In the genomic region with DNA sequence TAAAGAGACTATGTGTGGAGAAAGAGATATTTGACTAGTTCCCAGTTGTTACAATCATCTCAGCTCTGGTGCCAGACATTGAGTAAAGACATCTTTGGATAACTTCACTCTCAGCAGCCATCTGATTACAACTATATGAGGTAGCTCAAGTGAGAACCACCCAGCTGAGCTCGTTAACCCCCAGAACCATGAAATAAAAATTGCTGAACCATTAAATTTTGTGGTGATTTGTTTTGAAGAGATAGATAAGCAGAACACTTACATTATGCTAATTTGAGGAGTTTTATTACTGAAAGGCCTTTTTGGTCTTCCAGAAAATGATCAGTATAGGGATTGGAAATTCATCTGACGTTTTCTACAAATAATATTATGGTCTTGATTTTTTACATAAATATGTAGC, we compare ENCODE assay signal across 23 cellular contexts.
DNase-seq lines count a peak whose midpoint lies in the region; ATAC-seq, FAIRE-seq and TF ChIP-seq lines count a peak whose summit lies in the region.
"Had no signal": no experiment of that assay in that cellular context is flagged by ENCODE, and none has a peak within 500 bp of the region (broad histone marks: within the 10 kb centered on the region; RNA-seq: fewer than 3 reads in every experiment).

No MANE protein-coding gene starts in this region.

- H3K4me2 ChIP-seq in keratinocyte (ENCODE audit: control insufficient read depth, extremely low read depth, insufficient read depth, low read depth, low read length) (no peak overlapping the region), PC-3 (ENCODE audit: low read length) (no peak overlapping the region)
- H3K4me2 ChIP-seq: BLaER1 had no signal

- no peaks in the 10 kb centered on the region for H3K9me2 ChIP-seq in PC-3 (replicated peaks; ENCODE audit: low read length)

- no peak for ATAC-seq in PC-3
- ATAC-seq: GM12878 had no signal

- intact Hi-C loops in PC-3 (cut with micrococcal nuclease), result no loop called here

- POLR2A ChIA-PET in HEK293 (lab: Yijun Ruan, JAX), result no interaction called here
- POLR2A ChIA-PET in PC-3 (lab: Charles Lee; ENCODE audit: unreplicated experiment), result no interaction called here

- H3K4me3 ChIP-seq in HEK293 (ENCODE audit: low read depth, low read length) (no peak overlapping the region), bronchial epithelial cell (ENCODE audit: low read depth, low read length) (no peak overlapping the region), keratinocyte (ENCODE audit: control insufficient read depth in 2 of 3, extremely low read depth in 1 of 3, insufficient read depth in 2 of 3, low read depth in 1 of 3, low read length in 3 of 3) (no peak overlapping the region), PC-3 (ENCODE audit: low read length) (no peak overlapping the region)
- H3K4me3 ChIP-seq: BLaER1, GM12878 had no signal

- H3K9me1 ChIP-seq in keratinocyte (ENCODE audit: control insufficient read depth, extremely low read depth, insufficient read depth, low read length), result no peaks in the 10 kb centered on the region

- H3K27ac ChIP-seq in HEK293 (ENCODE audit: extremely low read depth, low read depth, low read length) (no peak overlapping the region), keratinocyte (ENCODE audit: control insufficient read depth, insufficient read depth, low read length) (no peak overlapping the region), PC-3 (ENCODE audit: low read length) (no peak overlapping the region)
- H3K27ac ChIP-seq: BLaER1 had no signal

- H3K79me2 ChIP-seq in keratinocyte (ENCODE audit: control insufficient read depth, insufficient read depth, low read length) (no peaks in the 10 kb centered on the region), PC-3 (ENCODE audit: low read length) (no peaks in the 10 kb centered on the region)

- H3K9me3 ChIP-seq in HEK293 (ENCODE audit: control insufficient read depth, insufficient read depth, low read depth, low read length), result no peaks in the 10 kb centered on the region
- H3K9me3 ChIP-seq in keratinocyte (ENCODE audit: control insufficient read depth, low read depth, low read length), result no peaks in the 10 kb centered on the region
- H3K9me3 ChIP-seq in PC-3 (ENCODE audit: low read length), result no peaks in the 10 kb centered on the region
- H3K9me3 ChIP-seq: BE2C had no signal

- CTCF ChIA-PET in HEK293 (lab: Yijun Ruan, JAX) (no interaction called here), PC-3 (lab: Charles Lee) (no interaction called here)

- H4K20me1 ChIP-seq in keratinocyte (ENCODE audit: control insufficient read depth, extremely low read depth, insufficient read depth, low read length), result no peaks in the 10 kb centered on the region
- H4K20me1 ChIP-seq in PC-3 (ENCODE audit: low read length), result no peaks in the 10 kb centered on the region
- H4K20me1 ChIP-seq: BLaER1 had no signal

- H3K9ac ChIP-seq in keratinocyte (ENCODE audit: control insufficient read depth, extremely low read depth, insufficient read depth, low read length) (no peak overlapping the region), PC-3 (ENCODE audit: low read length) (no peak overlapping the region)
- H3K9ac ChIP-seq: BLaER1 had no signal

- H2AFZ ChIP-seq in keratinocyte (ENCODE audit: control insufficient read depth, low read length), result no peak overlapping the region
- no peak overlapping the region for H2AFZ ChIP-seq in PC-3 (ENCODE audit: low read length)

- H3K4me1 ChIP-seq in HEK293 (ENCODE audit: control insufficient read depth, insufficient read depth, low read length) (peaks cover 20% of the 10 kb centered on the region), keratinocyte (ENCODE audit: control insufficient read depth, extremely low read depth, insufficient read depth, low read length) (no peaks in the 10 kb centered on the region), PC-3 (ENCODE audit: insufficient read depth, low read length) (no peaks in the 10 kb centered on the region)
- H3K4me1 ChIP-seq: BE2C had no signal

- H3F3A ChIP-seq in PC-3 (ENCODE audit: low read length, unreplicated experiment), result no peaks in the 10 kb centered on the region

- FAIRE-seq in TTC549 (lab: Jason Lieb, UNC), result peak; percentile 9
- FAIRE-seq in bronchial epithelial cell (lab: Jason Lieb, UNC), result peak; percentile 79
- peak; percentile 26 for FAIRE-seq in keratinocyte (lab: Jason Lieb, UNC)
- FAIRE-seq: A204.1, D721Med, G401.6, GM12878 had no signal

- H3K36me3 ChIP-seq in HEK293 (ENCODE audit: control insufficient read depth in 2 of 2, insufficient read depth in 1 of 2, low read length in 2 of 2), result no peaks in the 10 kb centered on the region
- H3K36me3 ChIP-seq in bronchial epithelial cell (ENCODE audit: control insufficient read depth, insufficient read depth, low read length), result no peaks in the 10 kb centered on the region
- no peaks in the 10 kb centered on the region for H3K36me3 ChIP-seq in keratinocyte (ENCODE audit: control insufficient read depth in 2 of 2, extremely low read depth in 1 of 2, insufficient read depth in 2 of 2, low read length in 2 of 2)
- no peaks in the 10 kb centered on the region for H3K36me3 ChIP-seq in PC-3 (ENCODE audit: low read depth, low read length)
- H3K36me3 ChIP-seq: BE2C, BLaER1 had no signal

- dilution Hi-C loops in keratinocyte (cut with MboI; ENCODE audit: extremely low pct_ligation_motif_present, low sequenced_read_pairs), result no loop called here

- no peak for DNase-seq in bronchial epithelial cell (ENCODE audit: low read depth)
- no peak for DNase-seq in keratinocyte (ENCODE audit: low read depth, low spot score)
- no peak for DNase-seq in PC-3
- no peak for DNase-seq in germinal center (ENCODE audit: low spot score)
- DNase-seq in HPDE6-E6E7 (ENCODE audit: extremely low spot score), result no peak
- no peak for DNase-seq in effector CD8-positive, alpha-beta T cell (lab: John Stamatoyannopoulos, UW)
- DNase-seq: 8988T; ACHN; BE2C; C1 segment of cervical spinal cord; Caco-2; Calu3; CD4-positive, alpha-beta memory T cell; CD4-positive, CD25-positive, alpha-beta regulatory T cell; DMS79 treated with DMSO at 0.1 percent for 48 hours; GF-D8 had no signal

- no TSS peak for BruUV-seq in PC-3 (replicated peaks; lab: Mats Ljungman, UMichigan)

- no peak for TF ChIP-seq CTCF in HEK293 (tag by site-specific recombination; IDR thresholded peaks at IDR 0.05)
- no peak for TF ChIP-seq CTCF in bronchial epithelial cell (IDR thresholded peaks at IDR 0.05; ENCODE audit: insufficient read depth, low read length, severe bottlenecking)
- no peak for TF ChIP-seq CTCF in keratinocyte (optimal IDR thresholded peaks at IDR 0.05 in 1 of 3, IDR thresholded peaks at IDR 0.05 in 1 of 3, conservative IDR thresholded peaks at IDR 0.05 in 1 of 3; ENCODE audit: extremely low read depth in 1 of 3, insufficient read depth in 2 of 3, low read length in 3 of 3)
- no peak for TF ChIP-seq CTCF in PC-3 (conservative IDR thresholded peaks at IDR 0.05; ENCODE audit: low read depth, low read length)

- no peaks in the 10 kb centered on the region for H3K27me3 ChIP-seq in bronchial epithelial cell (ENCODE audit: control insufficient read depth, insufficient read depth, low read length)
- H3K27me3 ChIP-seq in keratinocyte (ENCODE audit: control insufficient read depth, extremely low read depth, insufficient read depth, low read length), result no peaks in the 10 kb centered on the region
- H3K27me3 ChIP-seq in PC-3 (ENCODE audit: low read length), result no peaks in the 10 kb centered on the region
- H3K27me3 ChIP-seq: BE2C, BLaER1 had no signal

TF ChIP-seq in HEK293, 187 proteins besides CTCF, POLR2A, EP300 and RAD21 (continues in another document):
- no peak for TF ChIP-seq ZNF555 (tag by site-specific recombination; conservative IDR thresholded peaks at IDR 0.05)
- no peak for TF ChIP-seq ZSCAN30 (tag by site-specific recombination; IDR thresholded peaks at IDR 0.05)
- no peak for TF ChIP-seq ZFP69B (tag by site-specific recombination; IDR thresholded peaks at IDR 0.05)
- TF ChIP-seq OSR2 (tag by site-specific recombination; IDR thresholded peaks at IDR 0.05), result peak; percentile 82
- no peak for TF ChIP-seq GLI2 (tag by site-specific recombination; IDR thresholded peaks at IDR 0.05; ENCODE audit: borderline replicate concordance, low read depth)
- TF ChIP-seq, protein P1, sequence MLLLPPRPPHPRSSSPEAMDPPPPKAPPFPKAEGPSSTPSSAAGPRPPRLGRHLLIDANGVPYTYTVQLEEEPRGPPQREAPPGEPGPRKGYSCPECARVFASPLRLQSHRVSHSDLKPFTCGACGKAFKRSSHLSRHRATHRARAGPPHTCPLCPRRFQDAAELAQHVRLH (tag by site-specific recombination; IDR thresholded peaks at IDR 0.05), result 0 out of 2 replicates have a peak, but pooled peaks have one; percentile 40
- 0 out of 2 replicates have a peak, but pooled peaks have one; percentile 13 for TF ChIP-seq IKZF3 (tag by site-specific recombination; IDR thresholded peaks at IDR 0.05)
- no peak for TF ChIP-seq ZNF221 (tag by site-specific recombination; IDR thresholded peaks at IDR 0.05; ENCODE audit: borderline replicate concordance)
- TF ChIP-seq ZNF214 (tag by site-specific recombination; IDR thresholded peaks at IDR 0.05; ENCODE audit: borderline replicate concordance), result no peak
- TF ChIP-seq ZBTB8A (tag by site-specific recombination; IDR thresholded peaks at IDR 0.05), result 0 out of 2 replicates have a peak, but pooled peaks have one; percentile 16
- TF ChIP-seq, protein P2, sequence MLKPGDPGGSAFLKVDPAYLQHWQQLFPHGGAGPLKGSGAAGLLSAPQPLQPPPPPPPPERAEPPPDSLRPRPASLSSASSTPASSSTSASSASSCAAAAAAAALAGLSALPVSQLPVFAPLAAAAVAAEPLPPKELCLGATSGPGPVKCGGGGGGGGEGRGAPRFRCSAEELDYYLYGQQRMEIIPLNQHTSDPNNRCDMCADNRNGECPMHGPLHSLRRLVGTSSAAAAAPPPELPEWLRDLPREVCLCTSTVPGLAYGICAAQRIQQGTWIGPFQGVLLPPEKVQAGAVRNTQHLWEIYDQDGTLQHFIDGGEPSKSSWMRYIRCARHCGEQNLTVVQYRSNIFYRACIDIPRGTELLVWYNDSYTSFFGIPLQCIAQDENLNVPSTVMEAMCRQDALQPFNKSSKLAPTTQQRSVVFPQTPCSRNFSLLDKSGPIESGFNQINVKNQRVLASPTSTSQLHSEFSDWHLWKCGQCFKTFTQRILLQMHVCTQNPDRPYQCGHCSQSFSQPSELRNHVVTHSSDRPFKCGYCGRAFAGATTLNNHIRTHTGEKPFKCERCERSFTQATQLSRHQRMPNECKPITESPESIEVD (tag by site-specific recombination; IDR thresholded peaks at IDR 0.05), result peak; percentile 52; the same call in 1 of the 2 replicates
